Comparison of ENCODE assay signal across 26 cellular contexts in the genomic region with DNA sequence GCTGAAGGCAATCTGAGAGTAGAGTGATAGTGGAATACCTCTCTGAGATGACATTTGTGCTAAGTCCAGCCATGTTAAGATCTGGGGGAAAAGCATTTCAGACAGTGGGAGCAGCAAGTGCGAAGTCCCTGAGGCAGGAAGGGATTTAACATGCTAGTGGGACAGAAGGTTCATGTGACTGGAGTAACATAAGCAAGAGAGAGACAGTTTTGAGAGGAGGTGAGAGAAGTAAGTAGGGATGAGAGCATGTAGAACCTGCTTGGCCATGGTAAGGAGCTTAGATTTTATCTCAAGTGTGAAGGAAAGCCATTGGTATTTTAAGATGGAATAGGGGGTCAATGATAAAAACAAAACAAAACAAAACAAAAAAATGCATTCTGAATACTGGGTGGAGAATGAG.
"Had no signal": no experiment of that assay in that cellular context is flagged by ENCODE, and none has a peak within 500 bp of the region (broad histone marks: within the 10 kb centered on the region; RNA-seq: fewer than 3 reads in every experiment).

No MANE protein-coding gene starts in this region.

- H3K4me3 Mint-ChIP-seq: endodermal cell, neural crest cell had no signal

- H3K4me1 ChIP-seq: breast epithelium, pancreas, prostate gland, stomach, thyroid gland, upper lobe of right lung had no signal

- H3K36me3 ChIP-seq: breast epithelium, pancreas, prostate gland, stomach, thyroid gland, upper lobe of right lung had no signal

- DNase-seq: activated CD4-positive, alpha-beta T cell treated with anti-CD3 and anti-CD28 coated beads for 4 hours; activated CD4-positive, alpha-beta T cell treated with anti-CD3 and anti-CD28 coated beads, Interleukin-2, amount 50 U/mL, for 48 hours; activated CD4-positive, CD25-positive, alpha-beta regulatory T cell; activated gamma-delta T cell; central memory CD4-positive, alpha-beta T cell; endodermal cell; foreskin fibroblast; head of caudate nucleus; hippocampal formation; left cardiac atrium; left ventricle myocardium superior; mucosa of descending colon; nucleus accumbens; pancreas; retina; stimulated activated CD4-positive, alpha-beta T cell treated with anti-CD3 and anti-CD28 coated beads, Interleukin-12 subunit alpha, Interleukin-12 subunit beta, amount 100 ng/mL, for 4 hours; stimulated activated CD4-positive, alpha-beta T cell treated with anti-CD3 and anti-CD28 coated beads, Interleukin-4, amount 100 ng/mL, for 1 hour; stomach; thyroid gland; upper lobe of right lung had no signal

- H3K9me3 ChIP-seq: breast epithelium, mucosa of descending colon, pancreas, prostate gland, stomach, thyroid gland, upper lobe of right lung had no signal

- H3K4me1 Mint-ChIP-seq: endodermal cell, neural crest cell had no signal

- H3K27me3 ChIP-seq: breast epithelium, pancreas, stomach, thyroid gland, upper lobe of right lung had no signal

- H3K4me3 ChIP-seq: breast epithelium, mucosa of descending colon, pancreas, prostate gland, skin epidermis, stomach, thyroid gland, upper lobe of right lung had no signal

- H3K27ac Mint-ChIP-seq: endodermal cell had no signal

- H3K27ac ChIP-seq: breast epithelium, pancreas, prostate gland, skin epidermis, stomach, thyroid gland, upper lobe of right lung had no signal

- H3K9me3 Mint-ChIP-seq: endodermal cell had no signal

- ATAC-seq: esophagus mucosa, left cardiac atrium, left ventricle myocardium superior, mucosa of descending colon, sciatic nerve, upper lobe of right lung had no signal
